ENCODE assay signal across 13 cellular contexts in the genomic region with DNA sequence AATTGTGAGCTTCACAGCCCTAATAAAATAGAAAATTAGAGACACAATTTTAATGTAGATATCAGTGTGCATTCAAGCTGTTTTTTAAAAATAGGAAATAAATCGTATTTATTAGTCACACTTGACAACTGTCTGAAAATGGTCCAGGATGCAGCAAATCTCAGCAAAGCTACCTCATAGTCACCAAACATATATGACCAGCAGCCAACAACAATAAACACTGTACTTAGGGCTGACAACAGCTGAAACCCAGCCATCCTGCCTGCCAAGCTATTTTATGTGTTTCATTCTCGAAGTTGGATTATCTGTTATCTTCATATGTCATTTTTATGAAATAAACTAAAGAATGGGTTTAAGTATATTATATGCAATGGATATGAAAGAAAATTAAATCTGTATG.
"Had no signal": no experiment of that assay in that cellular context is flagged by ENCODE, and none has a peak within 500 bp of the region (broad histone marks: within the 10 kb centered on the region; RNA-seq: fewer than 3 reads in every experiment).

No MANE protein-coding gene starts in this region.

- H3K4me3 Mint-ChIP-seq: stimulated activated naive CD8-positive, alpha-beta T cell treated with anti-CD3 and anti-CD28 coated beads, Interleukin-15, amount 100 ng/mL, for 72 hours had no signal

- H3K4me3 ChIP-seq: ascending aorta, thoracic aorta had no signal

- H3K9me3 Mint-ChIP-seq: stimulated activated naive CD8-positive, alpha-beta T cell treated with anti-CD3 and anti-CD28 coated beads, Interleukin-15, amount 100 ng/mL, for 72 hours had no signal

- H3K27ac Mint-ChIP-seq: stimulated activated naive CD8-positive, alpha-beta T cell treated with anti-CD3 and anti-CD28 coated beads, Interleukin-15, amount 100 ng/mL, for 72 hours had no signal

- ATAC-seq: left colon; stimulated activated naive CD8-positive, alpha-beta T cell treated with anti-CD3 and anti-CD28 coated beads, Interleukin-15, amount 100 ng/mL, for 72 hours had no signal

- H3K9me3 ChIP-seq: ascending aorta, thoracic aorta had no signal

- H3K27me3 Mint-ChIP-seq: stimulated activated naive CD8-positive, alpha-beta T cell treated with anti-CD3 and anti-CD28 coated beads, Interleukin-15, amount 100 ng/mL, for 72 hours had no signal

- H3K36me3 ChIP-seq: ascending aorta, thoracic aorta had no signal

- H3K4me1 ChIP-seq: ascending aorta had no signal

- H3K27me3 ChIP-seq: ascending aorta had no signal

- DNase-seq: activated CD4-positive, alpha-beta T cell treated with anti-CD3 and anti-CD28 coated beads for 1 hour; activated CD4-positive, alpha-beta T cell treated with anti-CD3 and anti-CD28 coated beads, Interleukin-2, amount 50 U/mL, for 48 hours; activated T-cell treated with anti-CD3 and anti-CD28 coated beads, Interleukin-2, amount 50 U/mL, for 48 hours; central memory CD4-positive, alpha-beta T cell; cortex of kidney; effector CD8-positive, alpha-beta T cell; left colon; stimulated activated CD4-positive, alpha-beta T cell treated with anti-CD3 and anti-CD28 coated beads, Interleukin-15, amount 100 ng/mL, for 24 hours; stimulated activated CD4-positive, alpha-beta T cell treated with anti-CD3 and anti-CD28 coated beads, Interleukin-4, amount 100 ng/mL, for 24 hours; stimulated activated naive CD8-positive, alpha-beta T cell treated with anti-CD3 and anti-CD28 coated beads, Interleukin-15, amount 100 ng/mL, for 72 hours; SW 1271 had no signal

- H3K27ac ChIP-seq: ascending aorta, thoracic aorta had no signal
